Comparison of ENCODE assay signal across 8 cellular contexts in the genomic region with DNA sequence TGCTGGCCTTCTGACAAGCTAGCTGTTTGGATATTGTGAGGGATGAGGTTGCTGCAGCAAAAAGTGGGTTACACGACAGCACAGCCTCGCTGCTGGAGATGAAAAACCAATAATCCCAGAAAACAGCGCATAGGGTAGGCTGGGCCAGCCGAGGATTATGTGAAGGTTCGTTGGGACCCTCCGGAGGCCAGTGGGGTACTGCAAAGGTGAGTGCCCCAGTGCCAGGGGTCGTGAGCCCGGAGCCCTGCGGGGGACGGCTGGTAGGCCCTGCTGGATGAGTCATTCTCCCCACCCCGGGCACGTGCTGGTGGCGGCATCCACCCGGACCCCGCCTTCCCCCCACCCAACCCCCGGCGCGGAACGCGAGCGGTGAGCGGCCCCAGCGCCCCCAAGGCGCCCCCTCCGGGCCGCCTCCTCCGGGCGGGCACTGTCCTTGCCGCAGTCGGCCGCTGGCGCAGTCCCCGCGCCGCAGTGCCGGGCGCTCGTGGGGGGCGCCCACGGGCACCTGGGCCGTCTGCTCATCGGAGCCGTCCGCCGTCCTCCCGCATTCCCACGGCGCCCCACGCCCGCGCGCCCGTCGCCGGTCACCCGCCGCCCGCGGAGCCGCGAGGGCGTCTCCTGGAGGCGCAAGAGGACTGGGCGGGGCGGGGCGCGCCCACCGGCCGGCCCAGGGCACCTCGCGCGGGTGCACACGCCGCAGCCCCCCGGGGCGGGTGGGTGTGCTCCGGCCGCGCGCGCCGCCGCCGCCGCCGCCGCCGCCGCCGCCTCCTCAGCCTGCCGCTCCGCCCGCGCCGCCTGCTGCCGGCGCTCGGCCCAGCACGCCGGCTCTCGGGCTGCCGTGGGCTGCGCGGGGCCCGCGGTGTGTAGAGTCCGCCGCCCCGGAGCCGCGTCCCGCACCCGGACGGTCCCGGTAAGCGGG. TPM values are rescaled to one million over a fixed set of nuclear protein-coding genes. Genes with fewer than 3 reads are reported as not detected.
DNase-seq lines count a peak whose midpoint lies in the region; ATAC-seq and TF ChIP-seq lines count a peak whose summit lies in the region.

TSS of gene PHF24 (plus strand) at position 794 of the 919 bp plus-strand sequence. CDS start 13,014 bp downstream, outside the sequence.

- H2BK5ac ChIP-seq in neuronal stem cell (ENCODE audit: low read length): no peak within 1 kb of the TSS

- H3K9me3 ChIP-seq in esophagus muscularis mucosa (no peaks in the 10 kb centered on the region), neuronal stem cell (replicated peaks in 1 of 2; ENCODE audit: control insufficient read depth in 2 of 2, insufficient read depth in 1 of 2, low read depth in 1 of 2, low read length in 2 of 2) (no peaks in the 10 kb centered on the region)

- H2BK120ac ChIP-seq in neuronal stem cell (ENCODE audit: low read depth, low read length): no peak within 1 kb of the TSS

- no peak within 1 kb of the TSS for H3K23ac ChIP-seq in neuronal stem cell (ENCODE audit: low read depth, low read length, poor library complexity)

- H2BK12ac ChIP-seq in neuronal stem cell (ENCODE audit: low read length): no peak within 1 kb of the TSS

- no peak within 1 kb of the TSS for H4K91ac ChIP-seq in neuronal stem cell (ENCODE audit: low read depth, low read length, poor library complexity)

- no peak within 1 kb of the TSS for H3K14ac ChIP-seq in neuronal stem cell (ENCODE audit: low read length)

- intact Hi-C loops in esophagus muscularis mucosa (cut with DNase I): no loop called here

- no peak within 1 kb of the TSS for H4K8ac ChIP-seq in neuronal stem cell (ENCODE audit: low read depth, low read length)

- no peak within 1 kb of the TSS for H3K27ac ChIP-seq in esophagus muscularis mucosa (replicated peaks in 1 of 4)
- no peak within 1 kb of the TSS for H3K27ac ChIP-seq in neuronal stem cell (replicated peaks; ENCODE audit: low read length)

- 13% methylated on average over 8 of the region's 116 CpGs for WGBS in esophagus muscularis mucosa
- WGBS in neuronal stem cell (ENCODE audit: extremely low coverage in 2 of 2, insufficient read length in 2 of 2, insufficient replicate concordance in 1 of 2), 2 donors: no CpG with 5 or more reads among the region's 116 CpGs

- TF ChIP-seq POLR2A in esophagus muscularis mucosa (IDR thresholded peaks at IDR 0.05; ENCODE audit: low read depth): no peak

- H3K4me1 ChIP-seq in esophagus muscularis mucosa (peaks cover 3 to 18% (median 12%) of the 10 kb centered on the region in 4 donors), neuronal stem cell (ENCODE audit: control insufficient read depth in 2 of 2, insufficient read depth in 1 of 2, low read depth in 1 of 2, low read length in 2 of 2) (peaks cover 3 to 8% of the 10 kb centered on the region in 2 donors)

- peak within 1 kb of the TSS; percentile 77 for H3K18ac ChIP-seq in neuronal stem cell (ENCODE audit: low read length)

- peaks cover 0 to 51% (median 15%) of the 10 kb centered on the region in 4 donors for H3K27me3 ChIP-seq in esophagus muscularis mucosa
- H3K27me3 ChIP-seq in neuronal stem cell (ENCODE audit: control insufficient read depth in 3 of 3, insufficient read depth in 3 of 3, low read depth in 1 of 3, low read length in 3 of 3): peaks cover 0 to 78% (median 15%) of the 10 kb centered on the region in 3 experiments

- H2BK15ac ChIP-seq in neuronal stem cell (ENCODE audit: low read length): no peak within 1 kb of the TSS

- TF ChIP-seq EP300 in esophagus muscularis mucosa (IDR thresholded peaks at IDR 0.05): no peak

- DNase-seq in activated gamma-delta T cell treated with Interleukin-2 at 50 U/mL for 16 hours (peak; percentile 14), activated gamma-delta T cell (lab: John Stamatoyannopoulos, UW) (no peak), esophagus muscularis mucosa (ENCODE audit: extremely low spot score) (no peak), neuronal stem cell (ENCODE audit: low spot score) (peak; percentile 36), SKM-1 treated with dmso at 0.1 percent for 144 hours (lab: John Stamatoyannopoulos, UW; ENCODE audit: unreplicated experiment) (no peak), mesenteric fat pad (ENCODE audit: low spot score) (no peak)
- peak; percentile 17 to 36 for DNase-seq in activated CD4-positive, alpha-beta T cell treated with anti-CD3 and anti-CD28 coated beads for 4 hours

- no peak within 1 kb of the TSS for H3K4ac ChIP-seq in neuronal stem cell (ENCODE audit: low read length)

- H3K79me1 ChIP-seq in neuronal stem cell (ENCODE audit: low read depth, low read length): no peaks in the 10 kb centered on the region

- peak within 1 kb of the TSS; percentile 93 for H3K4me2 ChIP-seq in neuronal stem cell (ENCODE audit: insufficient read depth, low read length, poor library complexity, severe bottlenecking)

- ATAC-seq in HG02884 (IDR thresholded peaks at IDR 0.05; ENCODE audit: unreplicated experiment): no peak

- peak within 1 kb of the TSS; percentile 82 for H3K9ac ChIP-seq in neuronal stem cell (ENCODE audit: low read depth, low read length, poor library complexity)

- peak within 1 kb of the TSS; percentile 55 to 68 (median 58) for H3K4me3 ChIP-seq in esophagus muscularis mucosa
- H3K4me3 ChIP-seq in neuronal stem cell (ENCODE audit: low read length in 2 of 2): peak within 1 kb of the TSS; percentile 32 to 84

- H2AFZ ChIP-seq in neuronal stem cell (ENCODE audit: low read length): peak within 1 kb of the TSS; percentile 79

- TF ChIP-seq CTCF in esophagus muscularis mucosa (IDR thresholded peaks at IDR 0.05): peak in 1 of 3 experiments; percentile 24

- no peak within 1 kb of the TSS for H2AK5ac ChIP-seq in neuronal stem cell (ENCODE audit: low read depth, low read length)

- H3K36me3 ChIP-seq in esophagus muscularis mucosa (no peaks in the 10 kb centered on the region), neuronal stem cell (replicated peaks in 1 of 2; ENCODE audit: control insufficient read depth in 2 of 2, insufficient read depth in 2 of 2, low read length in 2 of 2) (no peaks in the 10 kb centered on the region)

RNA-seq across cellular contexts. Expression of gene PHF24, which starts in this region (rescaled TPM):
- total RNA-seq in esophagus muscularis mucosa (under 1 TPM; under 0.01 to 0.99 (median 0.76) TPM), mesenteric fat pad (0.39 TPM)
- 1.5 TPM for polyA plus RNA-seq in neuronal stem cell (2013, experiment 1 of 2)
- polyA plus RNA-seq in neuronal stem cell (2013, experiment 2 of 2): 1.4 TPM

Comparison
In these comparisons a context has a peak if more than half of its experiments do, and no peak if none do; other contexts are left out.
1. DNase-seq: peak in activated gamma-delta T cell treated with Interleukin-2 at 50 U/mL for 16 hours (single experiment), activated CD4-positive, alpha-beta T cell treated with anti-CD3 and anti-CD28 coated beads for 4 hours (2 of 2) and neuronal stem cell (single experiment); none in activated gamma-delta T cell (single experiment), esophagus muscularis mucosa (single experiment), SKM-1 treated with dmso at 0.1 percent for 144 hours (single experiment) and mesenteric fat pad (single experiment).